17 cellular contexts compared by ENCODE assay signal in genomic region chr6:169073311-169073710, GRCh38.
DNase-seq lines count a peak whose midpoint lies in the region; ATAC-seq, FAIRE-seq and TF ChIP-seq lines count a peak whose summit lies in the region.
"Had no signal": no experiment of that assay in that cellular context is flagged by ENCODE, and none has a peak within 500 bp of the region (broad histone marks: within the 10 kb centered on the region; RNA-seq: fewer than 3 reads in every experiment).

No MANE protein-coding gene starts in this region.

- no peak for TF ChIP-seq POLR2A in H54 (IDR thresholded peaks at IDR 0.05; ENCODE audit: low read depth, low read length)

- CTCF ChIA-PET in Caco-2 (lab: Charles Lee), result no interaction called here

- H3K9me3 Mint-ChIP-seq in Caco-2 (ENCODE audit: unreplicated experiment), result no peaks in the 10 kb centered on the region
- H3K9me3 Mint-ChIP-seq: activated CD4-positive, alpha-beta memory T cell treated with anti-CD3 and anti-CD28 coated beads, Interleukin-2, amount 10 ng/mL, durations not matched to agents 7 days and 5 days; stimulated activated naive CD8-positive, alpha-beta T cell treated with anti-CD3 and anti-CD28 coated beads, Interleukin-15, amount 100 ng/mL, for 72 hours had no signal

- no peak for FAIRE-seq in H54 (lab: Jason Lieb, UNC)
- FAIRE-seq: GM19239 had no signal

- H3K4me1 ChIP-seq in Caco-2 (no peaks in the 10 kb centered on the region), SJCRH30 (peaks cover 49% of the 10 kb centered on the region)
- H3K4me1 ChIP-seq: spleen had no signal

- H3K27me3 ChIP-seq in Caco-2 (replicated peaks; ENCODE audit: control insufficient read depth, insufficient read depth, low read length) (no peaks in the 10 kb centered on the region), SJCRH30 (no peaks in the 10 kb centered on the region)
- H3K27me3 ChIP-seq: dorsolateral prefrontal cortex, neutrophil had no signal

- ATAC-seq in left cardiac atrium, result no peak
- ATAC-seq: stimulated activated naive CD8-positive, alpha-beta T cell treated with anti-CD3 and anti-CD28 coated beads, Interleukin-15, amount 100 ng/mL, for 72 hours had no signal

- peak overlapping the region; percentile 60 for H3K27ac ChIP-seq in SJCRH30
- H3K27ac ChIP-seq: C4-2B, dorsolateral prefrontal cortex, neutrophil, spleen had no signal

- no peaks in the 10 kb centered on the region for H3K36me3 Mint-ChIP-seq in Caco-2 (ENCODE audit: insufficient read depth, unreplicated experiment)

- H3K9me3 ChIP-seq in Caco-2 (no peaks in the 10 kb centered on the region), SJCRH30 (replicated peaks) (no peaks in the 10 kb centered on the region)
- H3K9me3 ChIP-seq: neutrophil, spleen had no signal

- no peaks in the 10 kb centered on the region for H3K4me1 Mint-ChIP-seq in Caco-2 (ENCODE audit: low read depth, unreplicated experiment)
- H3K4me1 Mint-ChIP-seq: activated CD4-positive, alpha-beta memory T cell treated with anti-CD3 and anti-CD28 coated beads, Interleukin-2, amount 10 ng/mL, durations not matched to agents 7 days and 5 days; stimulated activated naive CD8-positive, alpha-beta T cell treated with anti-CD3 and anti-CD28 coated beads, Interleukin-15, amount 100 ng/mL, for 72 hours had no signal

- no peaks in the 10 kb centered on the region for H3K36me3 ChIP-seq in Caco-2 (ENCODE audit: control insufficient read depth, insufficient read depth, low read length)
- H3K36me3 ChIP-seq in SJCRH30, result no peaks in the 10 kb centered on the region
- H3K36me3 ChIP-seq: neutrophil, spleen had no signal

- DNase-seq in Caco-2 (peak; percentile 7 to 48), SJCRH30 (peak; percentile 56 to 79), fibroblast of peridontal ligament (ENCODE audit: extremely low read depth) (peak; percentile 98), renal cortical epithelial cell (ENCODE audit: low read depth) (peak; percentile 8), left cardiac atrium (no peak), H54 (ENCODE audit: insufficient read length, low spot score) (no peak), NCI-H187 (lab: John Stamatoyannopoulos, UW) (no peak)
- no peak for DNase-seq in NK-92 treated with Interleukin-12 subunit alpha and Interleukin-12 subunit beta, amount 100 ng/mL, for 24 hours (lab: John Stamatoyannopoulos, UW)
- DNase-seq: activated CD4-positive, alpha-beta memory T cell treated with anti-CD3 and anti-CD28 coated beads, Interleukin-2, amount 10 ng/mL, durations not matched to agents 7 days and 5 days; amygdala; dorsolateral prefrontal cortex; foreskin melanocyte; spleen; stimulated activated naive CD8-positive, alpha-beta T cell treated with anti-CD3 and anti-CD28 coated beads, Interleukin-15, amount 100 ng/mL, for 72 hours had no signal

- BruUV-seq in Caco-2 (replicated peaks; lab: Mats Ljungman, UMichigan), result no TSS peak

- H3K27ac Mint-ChIP-seq in Caco-2 (ENCODE audit: unreplicated experiment), result no peak overlapping the region
- H3K27ac Mint-ChIP-seq: activated CD4-positive, alpha-beta memory T cell treated with anti-CD3 and anti-CD28 coated beads, Interleukin-2, amount 10 ng/mL, durations not matched to agents 7 days and 5 days; stimulated activated naive CD8-positive, alpha-beta T cell treated with anti-CD3 and anti-CD28 coated beads, Interleukin-15, amount 100 ng/mL, for 72 hours had no signal

- peaks cover 3% of the 10 kb centered on the region for H3K27me3 Mint-ChIP-seq in Caco-2 (ENCODE audit: insufficient read depth, unreplicated experiment)
- H3K27me3 Mint-ChIP-seq: activated CD4-positive, alpha-beta memory T cell treated with anti-CD3 and anti-CD28 coated beads, Interleukin-2, amount 10 ng/mL, durations not matched to agents 7 days and 5 days had no signal

- intact Hi-C loops in Caco-2 (cut with micrococcal nuclease; ENCODE audit: unreplicated experiment) (no loop called here), left cardiac atrium (cut with DNase I) (no loop called here)

- POLR2A ChIA-PET in Caco-2 (lab: Charles Lee), result no interaction called here

- no peak overlapping the region for H3K4me3 ChIP-seq in Caco-2 (ENCODE audit: low read depth, low read length)
- no peak overlapping the region for H3K4me3 ChIP-seq in SJCRH30
- H3K4me3 ChIP-seq: dorsolateral prefrontal cortex, spleen had no signal

- no peak for TF ChIP-seq CTCF in Caco-2 (IDR thresholded peaks at IDR 0.05; ENCODE audit: insufficient read depth in 1 of 2, low read depth in 1 of 2, low read length in 1 of 2, severe bottlenecking in 1 of 2, unreplicated experiment in 1 of 2)

- no peak overlapping the region for H3K4me3 Mint-ChIP-seq in Caco-2 (ENCODE audit: unreplicated experiment)
- H3K4me3 Mint-ChIP-seq: activated CD4-positive, alpha-beta memory T cell treated with anti-CD3 and anti-CD28 coated beads, Interleukin-2, amount 10 ng/mL, durations not matched to agents 7 days and 5 days; stimulated activated naive CD8-positive, alpha-beta T cell treated with anti-CD3 and anti-CD28 coated beads, Interleukin-15, amount 100 ng/mL, for 72 hours had no signal

Comparison
In these comparisons a context has a peak if more than half of its experiments do, and no peak if none do; other contexts are left out.
1. DNase-seq: peak in Caco-2 (2 of 2), SJCRH30 (2 of 2), fibroblast of peridontal ligament (single experiment) and renal cortical epithelial cell (single experiment); none in left cardiac atrium (single experiment), H54 (single experiment), NK-92 treated with Interleukin-12 subunit alpha and Interleukin-12 subunit beta, amount 100 ng/mL, for 24 hours (single experiment) and NCI-H187 (0 of 2).